Comparison of ENCODE assay signal across 15 cellular contexts in genomic region chr2:200394045-200394444, GRCh38.
DNase-seq lines count a peak whose midpoint lies in the region; ATAC-seq and TF ChIP-seq lines count a peak whose summit lies in the region.
"Had no signal": no experiment of that assay in that cellular context is flagged by ENCODE, and none has a peak within 500 bp of the region (broad histone marks: within the 10 kb centered on the region; RNA-seq: fewer than 3 reads in every experiment).

No MANE protein-coding gene starts in this region.

- H3K4me1 Mint-ChIP-seq in GM23338 (peaks cover 31% of the 10 kb centered on the region), endothelial cell (ENCODE audit: unreplicated experiment) (peaks cover 14% of the 10 kb centered on the region), progenitor cell of endocrine pancreas (ENCODE audit: low read depth) (peaks cover 18% of the 10 kb centered on the region)
- no peaks in the 10 kb centered on the region for H3K4me1 Mint-ChIP-seq in CD8-positive, alpha-beta memory T cell
- H3K4me1 Mint-ChIP-seq: CD14-positive monocyte; CD4-positive, alpha-beta memory T cell had no signal

- H4K91ac ChIP-seq in IMR-90 (ENCODE audit: insufficient read depth, low read depth, low read length) = no peak overlapping the region

- CTCF ChIA-PET in IMR-90 (lab: Yijun Ruan, JAX) = no interaction called here
- CTCF ChIA-PET in CD8-positive, alpha-beta memory T cell (lab: Charles Lee) = no interaction called here

- POLR2A ChIA-PET in IMR-90 (lab: Charles Lee; ENCODE audit: unreplicated experiment) = no interaction called here
- POLR2A ChIA-PET in CD8-positive, alpha-beta memory T cell (lab: Charles Lee) = no interaction called here

- H2AFZ ChIP-seq in GM23338 = no peak overlapping the region
- H2AFZ ChIP-seq in IMR-90 (replicated peaks; ENCODE audit: low read length, poor library complexity) = no peak overlapping the region

- H3K4me2 ChIP-seq in GM23338 = no peak overlapping the region
- H3K4me2 ChIP-seq in IMR-90 (ENCODE audit: low read depth, low read length) = no peak overlapping the region
- H3K4me2 ChIP-seq: BLaER1 had no signal

- in situ Hi-C loops in IMR-90 (cut with MboI; ENCODE audit: low sequenced_read_pairs) = no loop called here

- H2BK20ac ChIP-seq in IMR-90 (ENCODE audit: low read depth, low read length) = peak overlapping the region; percentile 24; the same call in 1 of the 2 replicates

- peaks cover 54% of the 10 kb centered on the region for H3K79me2 ChIP-seq in GM23338 (replicated peaks; ENCODE audit: insufficient read depth)

- 100% methylated on average over 4 of the region's 7 CpGs; no CpG with 5 or more reads in 1 of the 2 experiments for WGBS in IMR-90 (ENCODE audit: extremely low coverage in 2 of 2, insufficient read length in 1 of 2), 2 experiments

- TF ChIP-seq POLR2A in IMR-90 (IDR thresholded peaks at IDR 0.05; ENCODE audit: low read depth, low read length) = no peak

- H4K20me1 ChIP-seq in GM23338 (replicated peaks; ENCODE audit: insufficient read depth) (no peaks in the 10 kb centered on the region), IMR-90 (ENCODE audit: insufficient read depth, low read length) (no peaks in the 10 kb centered on the region)
- H4K20me1 ChIP-seq: BLaER1 had no signal

- H3K18ac ChIP-seq in IMR-90 (ENCODE audit: low read depth, low read length) = no peak overlapping the region

- H2AK5ac ChIP-seq in IMR-90 (ENCODE audit: low read depth, low read length) = peak overlapping the region; percentile 23; the same call in 1 of the 2 replicates

- no peak overlapping the region for H3K4me3 Mint-ChIP-seq in GM23338
- H3K4me3 Mint-ChIP-seq in endothelial cell (ENCODE audit: unreplicated experiment) = peak overlapping the region; percentile 37
- no peak overlapping the region for H3K4me3 Mint-ChIP-seq in progenitor cell of endocrine pancreas (ENCODE audit: low read depth)
- H3K4me3 Mint-ChIP-seq in CD8-positive, alpha-beta memory T cell = no peak overlapping the region
- H3K4me3 Mint-ChIP-seq: CD14-positive monocyte; CD4-positive, alpha-beta memory T cell had no signal

- peaks cover 48 to 71% of the 10 kb centered on the region in 2 experiments for H3K79me1 ChIP-seq in IMR-90 (ENCODE audit: low read depth in 1 of 2, low read length in 2 of 2)

- H3K23ac ChIP-seq in IMR-90 (ENCODE audit: low read depth, low read length) = no peak overlapping the region

- peaks cover 23% of the 10 kb centered on the region for H3K36me3 ChIP-seq in GM23338 (ENCODE audit: insufficient read depth)
- peaks cover 26% of the 10 kb centered on the region for H3K36me3 ChIP-seq in IMR-90 (ENCODE audit: control insufficient read depth, insufficient read depth, low read length)
- no peaks in the 10 kb centered on the region for H3K36me3 ChIP-seq in CD8-positive, alpha-beta memory T cell (ENCODE audit: insufficient read depth, low read length)

- no peak for DNase-seq in GM23338 (ENCODE audit: low spot score)
- no peak for DNase-seq in IMR-90
- no peak for DNase-seq in endothelial cell (ENCODE audit: low spot score)
- no peak for DNase-seq in progenitor cell of endocrine pancreas (ENCODE audit: low spot score, unreplicated experiment)
- no peak for DNase-seq in CD8-positive, alpha-beta memory T cell
- no peak for DNase-seq in NCI-H2196 treated with DMSO at 0.1 percent for 48 hours (lab: John Stamatoyannopoulos, UW; ENCODE audit: unreplicated experiment)
- DNase-seq: 8988T; Calu3; CD4-positive, alpha-beta memory T cell; GF-D8; GOT3 had no signal

- H4K8ac ChIP-seq in IMR-90 (ENCODE audit: low read depth in 2 of 2, low read length in 2 of 2) = no peak overlapping the region; a peak in 1 of 4 replicates

- H3K4me3 ChIP-seq in GM23338 (no peak overlapping the region), IMR-90 (ENCODE audit: insufficient read depth, low read depth, low read length) (no peak overlapping the region)
- H3K4me3 ChIP-seq in CD8-positive, alpha-beta memory T cell (ENCODE audit: low read length) = no peak overlapping the region
- H3K4me3 ChIP-seq: BLaER1, HAP-1 had no signal

- no peak overlapping the region for H3K27ac ChIP-seq in GM23338 (ENCODE audit: low read depth)
- H3K27ac ChIP-seq in IMR-90 (ENCODE audit: insufficient read depth, low read length) = no peak overlapping the region
- no peak overlapping the region for H3K27ac ChIP-seq in CD8-positive, alpha-beta memory T cell (ENCODE audit: low read depth, low read length)
- H3K27ac ChIP-seq: BLaER1 had no signal

- H4K5ac ChIP-seq in IMR-90 (ENCODE audit: low read depth, low read length) = no peak overlapping the region

- H3F3A ChIP-seq in GM23338 (replicated peaks; ENCODE audit: low read depth) = 0 out of 2 replicates have a peak, but pooled peaks cover 4% of the 10 kb centered on the region

- no peak overlapping the region for H2BK5ac ChIP-seq in IMR-90 (ENCODE audit: low read depth, low read length, poor library complexity, severe bottlenecking)

- peak overlapping the region; percentile 30; the same call in 1 of the 2 replicates for H3K14ac ChIP-seq in IMR-90 (replicated peaks; ENCODE audit: low read depth, low read length)

- H2BK120ac ChIP-seq in IMR-90 (ENCODE audit: low read depth, low read length) = no peak overlapping the region

- H3K9me2 ChIP-seq in GM23338 (ENCODE audit: insufficient read depth) = no peaks in the 10 kb centered on the region; the same call in none of the 2 replicates

- TF ChIP-seq RAD21 in IMR-90 (IDR thresholded peaks at IDR 0.05; ENCODE audit: low read length) = no peak

- no peak overlapping the region for H2BK15ac ChIP-seq in IMR-90 (ENCODE audit: low read depth, low read length)

- no peak overlapping the region for H2AK9ac ChIP-seq in IMR-90 (replicated peaks; ENCODE audit: low read depth, low read length, poor library complexity)

- dilution Hi-C loops in IMR-90 (cut with HindIII; ENCODE audit: low sequenced_read_pairs, unreplicated experiment) = no loop called here

- H3K4me1 ChIP-seq in GM23338 (ENCODE audit: insufficient read depth) (peaks cover 15% of the 10 kb centered on the region), IMR-90 (ENCODE audit: control insufficient read depth, insufficient read depth, low read length) (peaks cover 10% of the 10 kb centered on the region)
- H3K4me1 ChIP-seq in CD8-positive, alpha-beta memory T cell (ENCODE audit: insufficient read depth, low read length) = no peaks in the 10 kb centered on the region
- H3K4me1 ChIP-seq: BLaER1 had no signal

- H3K56ac ChIP-seq in IMR-90 (ENCODE audit: extremely low read depth, insufficient read depth, low read length) = no peak overlapping the region

- BruUV-seq in IMR-90 (replicated peaks; lab: Mats Ljungman, UMichigan) = no TSS peak

- peak overlapping the region; percentile 19; the same call in 1 of the 2 replicates for H3K27ac Mint-ChIP-seq in GM23338
- no peak overlapping the region for H3K27ac Mint-ChIP-seq in endothelial cell (ENCODE audit: unreplicated experiment)
- H3K27ac Mint-ChIP-seq in progenitor cell of endocrine pancreas = peak overlapping the region; percentile 11
- no peak overlapping the region for H3K27ac Mint-ChIP-seq in CD8-positive, alpha-beta memory T cell
- H3K27ac Mint-ChIP-seq: CD14-positive monocyte; CD4-positive, alpha-beta memory T cell had no signal

- H3K4ac ChIP-seq in IMR-90 (ENCODE audit: low read depth, low read length) = no peak overlapping the region

- no peak overlapping the region for H3K9ac ChIP-seq in IMR-90 (ENCODE audit: low read depth, low read length)
- H3K9ac ChIP-seq: BLaER1 had no signal

- TF ChIP-seq CTCF in GM23338 (conservative IDR thresholded peaks at IDR 0.05; ENCODE audit: low read depth in 2 of 2) (no peak), IMR-90 (conservative IDR thresholded peaks at IDR 0.05; ENCODE audit: low read depth, low read length) (no peak), endothelial cell (IDR thresholded peaks at IDR 0.05; ENCODE audit: unreplicated experiment) (no peak), progenitor cell of endocrine pancreas (IDR thresholded peaks at IDR 0.05; ENCODE audit: unreplicated experiment) (no peak)

- intact Hi-C loops in IMR-90 (cut with micrococcal nuclease) = no loop called here

- H3K9me3 Mint-ChIP-seq in GM23338 = no peaks in the 10 kb centered on the region
- no peaks in the 10 kb centered on the region for H3K9me3 Mint-ChIP-seq in endothelial cell (ENCODE audit: unreplicated experiment)
- peaks cover 16% of the 10 kb centered on the region for H3K9me3 Mint-ChIP-seq in progenitor cell of endocrine pancreas (ENCODE audit: low read depth)
- no peaks in the 10 kb centered on the region for H3K9me3 Mint-ChIP-seq in CD8-positive, alpha-beta memory T cell
- H3K9me3 Mint-ChIP-seq: CD4-positive, alpha-beta memory T cell had no signal

- peaks cover 6% of the 10 kb centered on the region for H3K9me1 ChIP-seq in IMR-90 (ENCODE audit: insufficient read depth, low read length)

- no peaks in the 10 kb centered on the region for H3K27me3 ChIP-seq in GM23338 (ENCODE audit: insufficient read depth)
- no peaks in the 10 kb centered on the region for H3K27me3 ChIP-seq in IMR-90 (ENCODE audit: control insufficient read depth, insufficient read depth, low read length)
- H3K27me3 ChIP-seq in CD8-positive, alpha-beta memory T cell (ENCODE audit: insufficient read depth, low read length, poor library complexity, severe bottlenecking) = no peaks in the 10 kb centered on the region
- H3K27me3 ChIP-seq: BLaER1 had no signal

- H3K27me3 Mint-ChIP-seq in GM23338 (ENCODE audit: insufficient read depth, low read depth, poor library complexity) (no peaks in the 10 kb centered on the region), endothelial cell (ENCODE audit: unreplicated experiment) (peaks cover 2% of the 10 kb centered on the region), progenitor cell of endocrine pancreas (no peaks in the 10 kb centered on the region)
- no peaks in the 10 kb centered on the region for H3K27me3 Mint-ChIP-seq in CD8-positive, alpha-beta memory T cell

- H3K9me3 ChIP-seq in IMR-90 (ENCODE audit: control insufficient read depth, insufficient read depth, low read length) = no peaks in the 10 kb centered on the region
- H3K9me3 ChIP-seq in CD8-positive, alpha-beta memory T cell (ENCODE audit: low read length) = no peaks in the 10 kb centered on the region
- H3K9me3 ChIP-seq: BLaER1, HAP-1 had no signal

- H3K36me3 Mint-ChIP-seq in GM23338 (ENCODE audit: low read depth) (peaks cover 56% of the 10 kb centered on the region), endothelial cell (ENCODE audit: low read depth, unreplicated experiment) (peaks cover 32% of the 10 kb centered on the region), progenitor cell of endocrine pancreas (ENCODE audit: insufficient read depth) (peaks cover 36% of the 10 kb centered on the region)
- peaks cover 4 to 11% (median 5%) of the 10 kb centered on the region in 3 donors for H3K36me3 Mint-ChIP-seq in CD8-positive, alpha-beta memory T cell

- ATAC-seq in GM23338 (peak; percentile 36; the same call in 1 of the 3 replicates), IMR-90 (ENCODE audit: low read depth) (no peak), HG02798 (IDR thresholded peaks at IDR 0.05; ENCODE audit: poor library complexity, unreplicated experiment) (no peak)

TF ChIP-seq in GM23338, 12 proteins besides CTCF, POLR2A, EP300 and RAD21:
- no peak for TF ChIP-seq JUNB (IDR thresholded peaks at IDR 0.05; ENCODE audit: unreplicated experiment)

TF ChIP-seq in IMR-90, 13 proteins besides CTCF, POLR2A, EP300 and RAD21 (continues in another document):
- TF ChIP-seq MAZ (IDR thresholded peaks at IDR 0.05; ENCODE audit: borderline replicate concordance, low read depth, low read length) = no peak

Comparison
In these comparisons a context has a peak if more than half of its experiments do, and no peak if none do; other contexts are left out.
1. H3K27ac Mint-ChIP-seq: peak in GM23338 (single experiment) and progenitor cell of endocrine pancreas (single experiment); none in endothelial cell (single experiment) and CD8-positive, alpha-beta memory T cell (0 of 8).